In the genomic region with DNA sequence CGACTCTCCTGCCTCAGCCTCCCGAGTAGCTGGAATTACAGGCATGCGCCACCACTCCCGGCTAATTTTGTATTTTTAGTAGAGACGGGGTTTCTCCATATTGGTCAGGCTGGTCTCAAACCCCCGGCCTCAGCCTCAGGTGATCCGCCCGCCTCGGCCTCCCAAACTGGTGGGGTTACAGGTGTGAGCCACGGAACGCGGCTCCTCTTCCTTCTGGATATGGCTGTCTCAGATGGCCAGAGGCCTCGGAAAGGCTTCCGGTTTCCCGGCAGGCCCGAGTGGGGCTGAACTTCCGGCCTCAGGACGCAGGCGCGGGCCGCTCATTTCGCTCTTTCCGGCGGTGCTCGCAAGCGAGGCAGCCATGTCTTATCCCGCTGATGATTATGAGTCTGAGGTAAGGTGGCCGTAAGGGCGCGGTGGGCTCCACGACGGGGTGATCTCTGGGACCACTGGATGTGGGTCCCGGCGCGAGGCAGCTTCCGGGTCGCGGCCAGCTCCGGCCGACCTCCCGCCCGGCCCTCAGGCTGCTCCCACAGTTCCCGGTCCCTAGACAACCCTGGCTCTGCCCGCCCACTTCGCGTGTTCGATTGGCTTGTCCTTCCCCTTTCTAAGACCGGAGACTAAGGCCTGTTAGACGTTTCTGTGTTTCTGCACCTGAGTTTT, we compare ENCODE assay signal across 1 cellular context.
A peak's percentile ranks its signal among the peaks of the same experiment; 100 is the strongest.
TF ChIP-seq lines count a peak whose summit lies in the region.

TSS of gene EIF3L (plus strand) at position 331 of the 663 bp plus-strand sequence. CDS start at position 362, 31 bp downstream.

TF ChIP-seq in HepG2, 621 proteins besides CTCF, POLR2A, EP300 and RAD21 (continued from another document and continues in another):
- TF ChIP-seq GTF2F1 (IDR thresholded peaks at IDR 0.05; ENCODE audit: low read length) (no peak), MIXL1 (CRISPR knock-in tag; IDR thresholded peaks at IDR 0.05) (no peak), ZNF513 (CRISPR knock-in tag; conservative IDR thresholded peaks at IDR 0.05) (no peak; the same call in 1 of the 2 replicates), ZNF484 (CRISPR knock-in tag; IDR thresholded peaks at IDR 0.05; ENCODE audit: borderline replicate concordance, low read depth) (no peak), SP4 (CRISPR knock-in tag; IDR thresholded peaks at IDR 0.05) (peak; percentile 62), MAF1 (CRISPR knock-in tag; IDR thresholded peaks at IDR 0.05; ENCODE audit: borderline replicate concordance) (0 out of 2 replicates have a peak, but pooled peaks have one; percentile 47), NFATC3 (CRISPR knock-in tag; IDR thresholded peaks at IDR 0.05) (0 out of 2 replicates have a peak, but pooled peaks have one; percentile 46), ZNF138 (CRISPR knock-in tag; IDR thresholded peaks at IDR 0.05; ENCODE audit: low read depth) (no peak; the same call in 1 of the 2 replicates), KLF15 (CRISPR knock-in tag; IDR thresholded peaks at IDR 0.05; ENCODE audit: borderline replicate concordance) (no peak), SOX13 (IDR thresholded peaks at IDR 0.05) (no peak), SOX13 (CRISPR knock-in tag; conservative IDR thresholded peaks at IDR 0.05 in 1 of 2, IDR thresholded peaks at IDR 0.05 in 1 of 2) (peak in 1 of 2 experiments; percentile 47; a peak in 1 of 4 replicates), BCL6 (CRISPR knock-in tag; IDR thresholded peaks at IDR 0.05) (peak; percentile 45; the same call in 1 of the 2 replicates), KLF6 (CRISPR knock-in tag; IDR thresholded peaks at IDR 0.05) (peak; percentile 53), ZNF180 (CRISPR knock-in tag; IDR thresholded peaks at IDR 0.05; ENCODE audit: borderline replicate concordance, low read depth) (no peak; the same call in 1 of the 2 replicates), ATF3 (CRISPR knock-in tag; IDR thresholded peaks at IDR 0.05) (no peak), KLF12 (CRISPR knock-in tag; IDR thresholded peaks at IDR 0.05; ENCODE audit: borderline replicate concordance) (peak; percentile 84), ZNF567 (CRISPR knock-in tag; IDR thresholded peaks at IDR 0.05; ENCODE audit: borderline replicate concordance) (no peak; the same call in 1 of the 2 replicates), BHLHE40 (IDR thresholded peaks at IDR 0.05; ENCODE audit: low read length) (no peak), ZNF142 (CRISPR knock-in tag; IDR thresholded peaks at IDR 0.05) (peak; percentile 83), FOSL1 (CRISPR knock-in tag; IDR thresholded peaks at IDR 0.05; ENCODE audit: borderline replicate concordance) (no peak), ZNF781 (CRISPR knock-in tag; IDR thresholded peaks at IDR 0.05; ENCODE audit: borderline replicate concordance, not compliant biosample characterization) (peak; percentile 14), HIVEP1 (CRISPR knock-in tag; IDR thresholded peaks at IDR 0.05) (peak; percentile 22; the same call in 1 of the 2 replicates), SPEN (CRISPR knock-in tag; IDR thresholded peaks at IDR 0.05; ENCODE audit: low read depth) (peak; percentile 81), NR2C2 (CRISPR knock-in tag; IDR thresholded peaks at IDR 0.05; ENCODE audit: borderline replicate concordance) (peak; percentile 87), ZNF33A (CRISPR knock-in tag; IDR thresholded peaks at IDR 0.05; ENCODE audit: borderline replicate concordance) (0 out of 2 replicates have a peak, but pooled peaks have one; percentile 50), FOXJ3 (CRISPR knock-in tag; IDR thresholded peaks at IDR 0.05; ENCODE audit: borderline replicate concordance) (no peak), RNF219 (CRISPR knock-in tag; IDR thresholded peaks at IDR 0.05) (no peak), MYC (CRISPR knock-in tag; IDR thresholded peaks at IDR 0.05; ENCODE audit: borderline replicate concordance) (peak; percentile 83; the same call in 1 of the 2 replicates), RFXANK (CRISPR knock-in tag; IDR thresholded peaks at IDR 0.05) (no peak), SNAPC2 (CRISPR knock-in tag; IDR thresholded peaks at IDR 0.05) (no peak), FOXM1 (CRISPR knock-in tag; IDR thresholded peaks at IDR 0.05) (no peak), MTF1 (CRISPR knock-in tag; IDR thresholded peaks at IDR 0.05) (0 out of 2 replicates have a peak, but pooled peaks have one; percentile 51), ZNF251 (CRISPR knock-in tag; IDR thresholded peaks at IDR 0.05) (no peak), SATB2 (CRISPR knock-in tag; IDR thresholded peaks at IDR 0.05) (0 out of 2 replicates have a peak, but pooled peaks have one; percentile 18)
- TF ChIP-seq, protein P1, sequence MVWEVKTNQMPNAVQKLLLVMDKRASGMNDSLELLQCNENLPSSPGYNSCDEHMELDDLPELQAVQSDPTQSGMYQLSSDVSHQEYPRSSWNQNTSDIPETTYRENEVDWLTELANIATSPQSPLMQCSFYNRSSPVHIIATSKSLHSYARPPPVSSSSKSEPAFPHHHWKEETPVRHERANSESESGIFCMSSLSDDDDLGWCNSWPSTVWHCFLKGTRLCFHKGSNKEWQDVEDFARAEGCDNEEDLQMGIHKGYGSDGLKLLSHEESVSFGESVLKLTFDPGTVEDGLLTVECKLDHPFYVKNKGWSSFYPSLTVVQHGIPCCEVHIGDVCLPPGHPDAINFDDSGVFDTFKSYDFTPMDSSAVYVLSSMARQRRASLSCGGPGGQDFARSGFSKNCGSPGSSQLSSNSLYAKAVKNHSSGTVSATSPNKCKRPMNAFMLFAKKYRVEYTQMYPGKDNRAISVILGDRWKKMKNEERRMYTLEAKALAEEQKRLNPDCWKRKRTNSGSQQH (CRISPR knock-in tag; IDR thresholded peaks at IDR 0.05; ENCODE audit: low read depth), result peak; percentile 20; the same call in 1 of the 2 replicates
- TF ChIP-seq, protein P2, sequence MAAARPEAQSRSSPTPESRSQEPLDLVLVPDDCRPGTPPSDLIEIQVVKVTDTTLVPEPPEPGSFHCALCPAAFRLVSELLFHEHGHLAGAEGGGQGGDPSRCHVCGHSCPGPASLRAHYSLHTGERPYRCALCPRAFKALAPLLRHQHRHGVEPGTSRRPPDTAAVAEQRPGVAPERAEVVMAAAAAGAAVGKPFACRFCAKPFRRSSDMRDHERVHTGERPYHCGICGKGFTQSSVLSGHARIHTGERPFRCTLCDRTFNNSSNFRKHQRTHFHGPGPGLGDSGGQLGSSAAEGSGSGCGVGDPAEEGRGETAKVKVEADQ (CRISPR knock-in tag; IDR thresholded peaks at IDR 0.05; ENCODE audit: borderline replicate concordance), result no peak; the same call in 1 of the 2 replicates
- TF ChIP-seq, protein P3, sequence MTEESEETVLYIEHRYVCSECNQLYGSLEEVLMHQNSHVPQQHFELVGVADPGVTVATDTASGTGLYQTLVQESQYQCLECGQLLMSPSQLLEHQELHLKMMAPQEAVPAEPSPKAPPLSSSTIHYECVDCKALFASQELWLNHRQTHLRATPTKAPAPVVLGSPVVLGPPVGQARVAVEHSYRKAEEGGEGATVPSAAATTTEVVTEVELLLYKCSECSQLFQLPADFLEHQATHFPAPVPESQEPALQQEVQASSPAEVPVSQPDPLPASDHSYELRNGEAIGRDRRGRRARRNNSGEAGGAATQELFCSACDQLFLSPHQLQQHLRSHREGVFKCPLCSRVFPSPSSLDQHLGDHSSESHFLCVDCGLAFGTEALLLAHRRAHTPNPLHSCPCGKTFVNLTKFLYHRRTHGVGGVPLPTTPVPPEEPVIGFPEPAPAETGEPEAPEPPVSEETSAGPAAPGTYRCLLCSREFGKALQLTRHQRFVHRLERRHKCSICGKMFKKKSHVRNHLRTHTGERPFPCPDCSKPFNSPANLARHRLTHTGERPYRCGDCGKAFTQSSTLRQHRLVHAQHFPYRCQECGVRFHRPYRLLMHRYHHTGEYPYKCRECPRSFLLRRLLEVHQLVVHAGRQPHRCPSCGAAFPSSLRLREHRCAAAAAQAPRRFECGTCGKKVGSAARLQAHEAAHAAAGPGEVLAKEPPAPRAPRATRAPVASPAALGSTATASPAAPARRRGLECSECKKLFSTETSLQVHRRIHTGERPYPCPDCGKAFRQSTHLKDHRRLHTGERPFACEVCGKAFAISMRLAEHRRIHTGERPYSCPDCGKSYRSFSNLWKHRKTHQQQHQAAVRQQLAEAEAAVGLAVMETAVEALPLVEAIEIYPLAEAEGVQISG (CRISPR knock-in tag; IDR thresholded peaks at IDR 0.05), result peak; percentile 91
- TF ChIP-seq, protein P4, sequence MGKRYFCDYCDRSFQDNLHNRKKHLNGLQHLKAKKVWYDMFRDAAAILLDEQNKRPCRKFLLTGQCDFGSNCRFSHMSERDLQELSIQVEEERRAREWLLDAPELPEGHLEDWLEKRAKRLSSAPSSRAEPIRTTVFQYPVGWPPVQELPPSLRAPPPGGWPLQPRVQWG (CRISPR knock-in tag; IDR thresholded peaks at IDR 0.05; ENCODE audit: borderline replicate concordance, low read depth), result no peak
- TF ChIP-seq, protein P5, sequence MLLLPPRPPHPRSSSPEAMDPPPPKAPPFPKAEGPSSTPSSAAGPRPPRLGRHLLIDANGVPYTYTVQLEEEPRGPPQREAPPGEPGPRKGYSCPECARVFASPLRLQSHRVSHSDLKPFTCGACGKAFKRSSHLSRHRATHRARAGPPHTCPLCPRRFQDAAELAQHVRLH (CRISPR knock-in tag; IDR thresholded peaks at IDR 0.05; ENCODE audit: borderline replicate concordance, low read depth), result no peak
- TF ChIP-seq, protein P6, sequence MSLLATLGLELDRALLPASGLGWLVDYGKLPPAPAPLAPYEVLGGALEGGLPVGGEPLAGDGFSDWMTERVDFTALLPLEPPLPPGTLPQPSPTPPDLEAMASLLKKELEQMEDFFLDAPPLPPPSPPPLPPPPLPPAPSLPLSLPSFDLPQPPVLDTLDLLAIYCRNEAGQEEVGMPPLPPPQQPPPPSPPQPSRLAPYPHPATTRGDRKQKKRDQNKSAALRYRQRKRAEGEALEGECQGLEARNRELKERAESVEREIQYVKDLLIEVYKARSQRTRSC (CRISPR knock-in tag; IDR thresholded peaks at IDR 0.05; ENCODE audit: low read depth), result no peak
- TF ChIP-seq, protein P7, sequence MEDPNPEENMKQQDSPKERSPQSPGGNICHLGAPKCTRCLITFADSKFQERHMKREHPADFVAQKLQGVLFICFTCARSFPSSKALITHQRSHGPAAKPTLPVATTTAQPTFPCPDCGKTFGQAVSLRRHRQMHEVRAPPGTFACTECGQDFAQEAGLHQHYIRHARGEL (CRISPR knock-in tag; IDR thresholded peaks at IDR 0.05), result no peak
